In the genomic region with DNA sequence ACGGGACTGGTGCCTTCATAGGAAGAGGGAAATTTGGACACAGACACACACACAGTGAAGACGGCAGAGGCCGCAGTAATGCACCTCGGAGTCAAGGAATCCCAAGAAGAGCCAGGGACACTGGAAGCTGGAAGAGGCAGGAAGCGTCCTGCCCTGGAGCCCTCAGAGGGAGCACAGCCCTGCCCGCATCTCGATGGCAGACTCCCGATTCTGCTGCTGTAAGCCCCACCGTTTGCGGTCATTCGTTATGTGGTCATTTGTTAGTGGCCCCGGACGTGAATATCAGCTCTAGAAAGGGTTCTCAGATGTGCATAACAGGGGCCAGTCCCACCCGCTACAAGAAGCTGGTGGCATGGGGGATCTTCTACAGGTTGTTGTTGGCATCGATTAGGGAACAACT, we compare ENCODE assay signal across 26 cellular contexts.
"Had no signal": no experiment of that assay in that cellular context is flagged by ENCODE, and none has a peak within 500 bp of the region (broad histone marks: within the 10 kb centered on the region; RNA-seq: fewer than 3 reads in every experiment).

No MANE protein-coding gene starts in this region.

- FAIRE-seq: endometrium, islet of Langerhans, keratinocyte had no signal

- H3K36me3 Mint-ChIP-seq: memory B cell had no signal

- DNase-seq: colonic mucosa; cortex of kidney; effector CD8-positive, alpha-beta T cell; effector memory CD8-positive, alpha-beta T cell; endodermal cell; erythroblast; esophagus squamous epithelium; foreskin fibroblast; foreskin melanocyte; gastrocnemius medialis; glutamatergic neuron; heart right ventricle; hippocampal formation; left cardiac atrium; left lung; left ventricle myocardium superior; lower lobe of right lung; mesendoderm; midbrain had no signal

- H3K36me3 ChIP-seq: colonic mucosa, esophagus squamous epithelium, gastrocnemius medialis, heart right ventricle, left lung, lower lobe of right lung had no signal

- ATAC-seq: effector memory CD8-positive, alpha-beta T cell; esophagus mucosa; gastrocnemius medialis; left cardiac atrium; left lung; left ventricle myocardium superior; lower lobe of right lung had no signal

- H3K4me1 Mint-ChIP-seq: memory B cell had no signal

- H3K4me3 ChIP-seq: colonic mucosa, esophagus squamous epithelium, gastrocnemius medialis, heart right ventricle, left lung, lower lobe of right lung had no signal

- H3K27me3 ChIP-seq: colonic mucosa had no signal

- H3K27ac Mint-ChIP-seq: dendritic cell treated with granulocyte-macrophage colony-stimulating factor and Interleukin-4, amounts not matched to agents 40 ng/mL and 50 ng/mL, for 4 days; effector memory CD8-positive, alpha-beta T cell; endodermal cell; memory B cell had no signal

- H3K27ac ChIP-seq: colonic mucosa, epithelial cell of prostate, esophagus squamous epithelium, heart right ventricle, left lung, lower lobe of right lung had no signal

- H3K9me3 Mint-ChIP-seq: dendritic cell treated with granulocyte-macrophage colony-stimulating factor and Interleukin-4, amounts not matched to agents 40 ng/mL and 50 ng/mL, for 4 days; effector memory CD8-positive, alpha-beta T cell; endodermal cell; memory B cell had no signal

- H3K4me1 ChIP-seq: colonic mucosa, esophagus squamous epithelium, left lung, lower lobe of right lung had no signal

- H3K9me3 ChIP-seq: colonic mucosa, esophagus squamous epithelium, gastrocnemius medialis, heart right ventricle, left lung, lower lobe of right lung had no signal

- H3K4me3 Mint-ChIP-seq: dendritic cell treated with granulocyte-macrophage colony-stimulating factor and Interleukin-4, amounts not matched to agents 40 ng/mL and 50 ng/mL, for 4 days; effector memory CD8-positive, alpha-beta T cell; endodermal cell; memory B cell had no signal
